In genomic region chr3:68239542-68239941, GRCh38 we compare ENCODE assay signal across 15 cellular contexts.
A peak's percentile ranks its signal among the peaks of the same experiment; 100 is the strongest.
DNase-seq lines count a peak whose midpoint lies in the region; ATAC-seq and TF ChIP-seq lines count a peak whose summit lies in the region.
"Had no signal": no experiment of that assay in that cellular context is flagged by ENCODE, and none has a peak within 500 bp of the region (broad histone marks: within the 10 kb centered on the region; RNA-seq: fewer than 3 reads in every experiment).

No MANE protein-coding gene starts in this region.

- DNase-seq in NCI-H1417 (lab: John Stamatoyannopoulos, UW) (peak in 2 of 3 experiments; percentile 48 to 87), NCI-H2081 treated with DMSO at 0.1 percent for 48 hours (lab: John Stamatoyannopoulos, UW) (peak; percentile 71), NCI-H774 (lab: John Stamatoyannopoulos, UW) (peak; percentile 9), retina (peak; percentile 6), ascending aorta (ENCODE audit: low spot score in 2 of 2) (no peak), right lobe of liver (no peak), foreskin melanocyte (no peak)
- DNase-seq: CD8-positive, alpha-beta T cell; GF-D8; NCI-H187; NCI-H510A treated with DMSO at 0.1 percent for 48 hours; Peyer's patch had no signal

- H3K36me3 ChIP-seq in ascending aorta: no peaks in the 10 kb centered on the region
- H3K36me3 ChIP-seq in right lobe of liver: no peaks in the 10 kb centered on the region
- H3K36me3 ChIP-seq: Peyer's patch had no signal

- TF ChIP-seq POLR2A in right lobe of liver (IDR thresholded peaks at IDR 0.05): no peak

- H3K9me3 ChIP-seq in ascending aorta: no peaks in the 10 kb centered on the region
- H3K9me3 ChIP-seq in right lobe of liver: no peaks in the 10 kb centered on the region
- H3K9me3 ChIP-seq: Peyer's patch had no signal

- no peak for TF ChIP-seq CTCF in ascending aorta (IDR thresholded peaks at IDR 0.05)
- no peak for TF ChIP-seq CTCF in right lobe of liver (IDR thresholded peaks at IDR 0.05)

- intact Hi-C loops in ascending aorta (cut with DNase I): no loop called here
- intact Hi-C loops in right lobe of liver (cut with DNase I): no loop called here

- H3K27me3 ChIP-seq in ascending aorta: no peaks in the 10 kb centered on the region
- H3K27me3 ChIP-seq in right lobe of liver: no peaks in the 10 kb centered on the region
- H3K27me3 ChIP-seq: Peyer's patch had no signal

- H3K4me1 ChIP-seq in ascending aorta (no peaks in the 10 kb centered on the region), right lobe of liver (no peaks in the 10 kb centered on the region)
- H3K4me1 ChIP-seq: Peyer's patch had no signal

- ATAC-seq in right lobe of liver: no peak
- ATAC-seq: CD8-positive, alpha-beta T cell; GM23338; K562; Right ventricle myocardium inferior had no signal

- H3K4me3 ChIP-seq in ascending aorta (no peak overlapping the region), right lobe of liver (no peak overlapping the region)
- H3K4me3 ChIP-seq: GM23338, K562, Peyer's patch had no signal

- WGBS in right lobe of liver (ENCODE audit: insufficient coverage, low coverage, low lambda C conversion rate, missing lambda C conversion rate): 0% methylated on average over 1 of the region's 1 CpG

- H3K27ac ChIP-seq in ascending aorta: no peak overlapping the region
- no peak overlapping the region for H3K27ac ChIP-seq in right lobe of liver
- H3K27ac ChIP-seq: Peyer's patch had no signal

Comparison
In these comparisons a context has a peak if more than half of its experiments do, and no peak if none do; other contexts are left out.
1. DNase-seq: peak in NCI-H1417 (2 of 3), NCI-H2081 treated with DMSO at 0.1 percent for 48 hours (single experiment), NCI-H774 (single experiment) and retina (single experiment); none in ascending aorta (0 of 2), right lobe of liver (0 of 3) and foreskin melanocyte (single experiment).